In the genomic region with DNA sequence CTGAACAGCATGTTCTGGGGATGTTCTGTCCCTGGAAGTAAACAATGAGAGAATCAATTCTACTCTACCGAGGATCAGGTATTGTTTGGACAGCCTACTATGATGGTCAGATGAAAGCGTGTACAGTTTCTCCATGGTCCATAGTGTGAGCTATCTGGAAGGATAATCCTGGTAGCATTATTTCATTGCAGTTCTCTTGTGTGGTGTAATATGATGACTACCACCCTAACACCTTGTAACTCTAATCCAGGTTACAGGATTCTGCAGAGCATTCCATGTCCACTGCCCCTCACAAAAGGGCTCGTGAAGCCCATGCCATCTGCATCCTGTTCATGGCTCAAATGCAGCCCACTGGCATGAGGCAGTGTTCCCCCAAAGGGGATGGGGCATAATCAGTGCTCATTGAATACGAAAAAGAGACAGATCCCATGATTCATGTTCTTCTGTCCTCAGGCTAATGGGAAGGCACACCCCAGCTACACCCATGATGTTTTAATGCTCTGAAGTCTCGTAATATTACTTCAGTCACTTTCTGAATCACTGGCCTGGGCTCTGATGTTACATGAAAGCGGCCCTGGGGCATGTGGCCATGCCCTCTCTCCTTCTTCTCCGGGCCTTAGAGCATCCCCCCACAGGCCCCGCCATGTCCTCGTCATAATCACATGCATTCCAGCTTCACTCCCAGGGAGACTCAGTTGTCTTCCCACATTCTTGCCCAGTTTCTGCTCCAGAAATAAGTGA, we compare ENCODE assay signal across 23 cellular contexts.
DNase-seq lines count a peak whose midpoint lies in the region; ATAC-seq and TF ChIP-seq lines count a peak whose summit lies in the region.
"Had no signal": no experiment of that assay in that cellular context is flagged by ENCODE, and none has a peak within 500 bp of the region (broad histone marks: within the 10 kb centered on the region; RNA-seq: fewer than 3 reads in every experiment).

No MANE protein-coding gene starts in this region.

- TF ChIP-seq CTCF in stomach (IDR thresholded peaks at IDR 0.05), result no peak

- H3K4me3 Mint-ChIP-seq in dendritic cell treated with granulocyte-macrophage colony-stimulating factor and Interleukin-4, amounts not matched to agents 40 ng/mL and 50 ng/mL, for 4 days, result no peak overlapping the region

- no peaks in the 10 kb centered on the region for H3K36me3 Mint-ChIP-seq in dendritic cell treated with granulocyte-macrophage colony-stimulating factor and Interleukin-4, amounts not matched to agents 40 ng/mL and 50 ng/mL, for 4 days (ENCODE audit: low read depth)

- H3K23ac ChIP-seq in trophoblast cell (ENCODE audit: low read length), result no peak overlapping the region

- no peak overlapping the region for H2AK5ac ChIP-seq in trophoblast cell (ENCODE audit: low read length)

- no peak overlapping the region for H4K12ac ChIP-seq in trophoblast cell (ENCODE audit: low read depth, low read length)

- TF ChIP-seq POLR2A in stomach (IDR thresholded peaks at IDR 0.05), result no peak

- H3K18ac ChIP-seq in trophoblast cell (ENCODE audit: low read length), result no peak overlapping the region

- ATAC-seq in HG02588 (IDR thresholded peaks at IDR 0.05; ENCODE audit: unreplicated experiment), result no peak
- ATAC-seq: A549, GM12878, HCT116, HepG2, K562 had no signal

- no peak overlapping the region for H3K4ac ChIP-seq in trophoblast cell (ENCODE audit: low read depth, low read length)

- H4K8ac ChIP-seq in trophoblast cell (ENCODE audit: low read depth, low read length), result no peak overlapping the region

- H3K27ac Mint-ChIP-seq in dendritic cell treated with granulocyte-macrophage colony-stimulating factor and Interleukin-4, amounts not matched to agents 40 ng/mL and 50 ng/mL, for 4 days, result peak overlapping the region; percentile 56

- no peak overlapping the region for H3K9ac ChIP-seq in trophoblast cell (ENCODE audit: low read length)

- TF ChIP-seq EP300 in stomach (IDR thresholded peaks at IDR 0.05), result no peak

- peaks cover 2% of the 10 kb centered on the region for H3K79me2 ChIP-seq in trophoblast cell (ENCODE audit: control insufficient read depth, insufficient read depth, low read length, poor library complexity)

- H3K9me3 ChIP-seq in trophoblast cell (ENCODE audit: insufficient read depth, low read depth, low read length), result no peaks in the 10 kb centered on the region
- no peaks in the 10 kb centered on the region for H3K9me3 ChIP-seq in stomach
- H3K9me3 ChIP-seq: A549, BE2C had no signal

- peak overlapping the region; percentile 37 for H4K91ac ChIP-seq in trophoblast cell (ENCODE audit: low read depth, low read length)

- H2AFZ ChIP-seq in trophoblast cell (ENCODE audit: insufficient read depth, low read length, poor library complexity), result no peak overlapping the region
- H2AFZ ChIP-seq: PC-9 had no signal

- no peak overlapping the region for H3K14ac ChIP-seq in trophoblast cell (ENCODE audit: low read length)

- H3K4me1 Mint-ChIP-seq in dendritic cell treated with granulocyte-macrophage colony-stimulating factor and Interleukin-4, amounts not matched to agents 40 ng/mL and 50 ng/mL, for 4 days (ENCODE audit: low read depth), result peaks cover 23% of the 10 kb centered on the region

- H3K4me1 ChIP-seq in trophoblast cell (ENCODE audit: control insufficient read depth in 1 of 2, insufficient read depth in 2 of 2, low read length in 2 of 2) (peaks cover 16 to 25% of the 10 kb centered on the region in 2 experiments), stomach (peaks cover 0 to 7% (median 2%) of the 10 kb centered on the region in 4 donors)
- H3K4me1 ChIP-seq: A549 had no signal

- H3K79me1 ChIP-seq in trophoblast cell (ENCODE audit: low read length), result peaks cover 7% of the 10 kb centered on the region

- H3K36me3 ChIP-seq in trophoblast cell (ENCODE audit: control insufficient read depth in 1 of 2, insufficient read depth in 2 of 2, low read length in 2 of 2) (no peaks in the 10 kb centered on the region), stomach (no peaks in the 10 kb centered on the region)
- H3K36me3 ChIP-seq: BE2C had no signal

- H3K27ac ChIP-seq in trophoblast cell (ENCODE audit: low read depth, low read length), result no peak overlapping the region
- no peak overlapping the region for H3K27ac ChIP-seq in stomach
- H3K27ac ChIP-seq: A549, PC-9 had no signal

- intact Hi-C loops in dendritic cell treated with granulocyte-macrophage colony-stimulating factor and Interleukin-4, amounts not matched to agents 40 ng/mL and 50 ng/mL, for 4 days (cut with micrococcal nuclease), result no loop called here
- intact Hi-C loops in stomach (cut with DNase I; ENCODE audit: low total_unique reads), result no loop called here

- H3K27me3 Mint-ChIP-seq in dendritic cell treated with granulocyte-macrophage colony-stimulating factor and Interleukin-4, amounts not matched to agents 40 ng/mL and 50 ng/mL, for 4 days, result peaks cover 28% of the 10 kb centered on the region

- H2BK120ac ChIP-seq in trophoblast cell (ENCODE audit: insufficient read depth, low read length, poor library complexity), result no peak overlapping the region

- DNase-seq in RPMI7951 (ENCODE audit: low read depth) (peak; percentile 15), foreskin melanocyte (peak; percentile 37), trophoblast cell (peak; percentile 62 to 66), DMS53 treated with DMSO at 0.1 percent for 48 hours (lab: John Stamatoyannopoulos, UW; ENCODE audit: unreplicated experiment) (no peak), stomach (no peak), AML-193 (lab: John Stamatoyannopoulos, UW) (no peak)
- DNase-seq: BE2C, DND-41, MM.1S, NCI-H1092, NCI-H1436, NCI-H187 treated with DMSO at 0.1 percent for 48 hours, NCI-H226, NCI-H510A treated with DMSO at 0.1 percent for 48 hours, NCI-H748 treated with DMSO at 0.1 percent for 48 hours, PC-9 had no signal

- H3K9me3 Mint-ChIP-seq in dendritic cell treated with granulocyte-macrophage colony-stimulating factor and Interleukin-4, amounts not matched to agents 40 ng/mL and 50 ng/mL, for 4 days, result no peaks in the 10 kb centered on the region

- no peak overlapping the region for H2BK5ac ChIP-seq in trophoblast cell (ENCODE audit: low read depth, low read length, poor library complexity)

- no CpG with 5 or more reads among the region's 9 CpGs for WGBS in trophoblast cell (ENCODE audit: extremely low coverage, insufficient coverage, insufficient read length)
- 84 to 93% (median 89%) methylated on average over 9 of the region's 9 CpGs for WGBS in stomach, 5 donors

- H3K4me3 ChIP-seq in trophoblast cell (ENCODE audit: low read depth, low read length), result no peak overlapping the region
- no peak overlapping the region for H3K4me3 ChIP-seq in stomach
- H3K4me3 ChIP-seq: A549, GM12878, K562, PC-9 had no signal

- no peak overlapping the region for H3K4me2 ChIP-seq in trophoblast cell (ENCODE audit: low read length)
- H3K4me2 ChIP-seq: A549 had no signal

- H2BK12ac ChIP-seq in trophoblast cell (ENCODE audit: low read length), result peak overlapping the region; percentile 70

- H3K27me3 ChIP-seq in trophoblast cell (ENCODE audit: insufficient read depth, low read length) (no peaks in the 10 kb centered on the region), stomach (peaks cover 0 to 14% (median 3%) of the 10 kb centered on the region in 3 donors)

Comparison
In these comparisons a context has a peak if more than half of its experiments do, and no peak if none do; other contexts are left out.
1. DNase-seq: peak in RPMI7951 (single experiment), foreskin melanocyte (single experiment) and trophoblast cell (2 of 2); none in DMS53 treated with DMSO at 0.1 percent for 48 hours (single experiment), stomach (single experiment) and AML-193 (0 of 2).